Comparison of ENCODE assay signal across 9 cellular contexts in genomic region chr7:82234457-82235049, GRCh38.
DNase-seq lines count a peak whose midpoint lies in the region; ATAC-seq, FAIRE-seq and TF ChIP-seq lines count a peak whose summit lies in the region.
"Had no signal": no experiment of that assay in that cellular context is flagged by ENCODE, and none has a peak within 500 bp of the region (broad histone marks: within the 10 kb centered on the region; RNA-seq: fewer than 3 reads in every experiment).

No MANE protein-coding gene starts in this region.

- TF ChIP-seq POLR2A in H54 (IDR thresholded peaks at IDR 0.05; ENCODE audit: low read depth, low read length): no peak

- TF ChIP-seq CTCF in AG09309 (IDR thresholded peaks at IDR 0.05; ENCODE audit: control insufficient read depth, insufficient read depth, low read depth, low read length, missing control alignments) (peak; percentile 45), brain microvascular endothelial cell (IDR thresholded peaks at IDR 0.05; ENCODE audit: low read depth, low read length, missing control alignments) (peak; percentile 42)

- H3K27ac ChIP-seq in brain microvascular endothelial cell (no peak overlapping the region), mesenchymal stem cell (ENCODE audit: low read length, poor library complexity, severe bottlenecking) (no peak overlapping the region), substantia nigra (ENCODE audit: low read depth, low read length, poor library complexity, severe bottlenecking) (no peak overlapping the region)
- H3K27ac ChIP-seq: epithelial cell of prostate had no signal

- H2AK5ac ChIP-seq in mesenchymal stem cell (ENCODE audit: low read length, severe bottlenecking): no peak overlapping the region

- no peak overlapping the region for H4K8ac ChIP-seq in mesenchymal stem cell (ENCODE audit: low read length)

- no peak overlapping the region for H2AFZ ChIP-seq in mesenchymal stem cell (ENCODE audit: low read depth, low read length)

- no peak overlapping the region for H3K18ac ChIP-seq in mesenchymal stem cell (ENCODE audit: low read depth in 1 of 2, low read length in 2 of 2)

- DNase-seq in AG09309 (ENCODE audit: low read depth): peak; percentile 11
- no peak for DNase-seq in H54 (ENCODE audit: insufficient read length, low spot score)
- DNase-seq in NCI-H446 treated with DMSO at 0.1 percent for 48 hours (lab: John Stamatoyannopoulos, UW): peak; percentile 39
- DNase-seq in brain microvascular endothelial cell: no peak
- peak; percentile 61 for DNase-seq in mesenchymal stem cell
- DNase-seq in substantia nigra (lab: John Stamatoyannopoulos, UW): no peak
- no peak for DNase-seq in T1000 (lab: John Stamatoyannopoulos, UW)

- no peak overlapping the region for H2BK5ac ChIP-seq in mesenchymal stem cell (ENCODE audit: low read depth, low read length, poor library complexity, severe bottlenecking)

- no peak overlapping the region for H3K4me2 ChIP-seq in mesenchymal stem cell (ENCODE audit: low read length, poor library complexity, severe bottlenecking)

- H3K9ac ChIP-seq in mesenchymal stem cell (ENCODE audit: low read length): peak overlapping the region; percentile 17

- FAIRE-seq in H54 (lab: Jason Lieb, UNC): peak; percentile 45

- WGBS in mesenchymal stem cell: 0% methylated on average over 1 of the region's 4 CpGs

- H3K27me3 ChIP-seq in brain microvascular endothelial cell (replicated peaks) (no peaks in the 10 kb centered on the region), mesenchymal stem cell (ENCODE audit: control insufficient read depth in 1 of 2, insufficient read depth in 1 of 2, low read length in 2 of 2) (no peaks in the 10 kb centered on the region)

- no peak overlapping the region for H2BK15ac ChIP-seq in mesenchymal stem cell (ENCODE audit: low read depth, poor library complexity, severe bottlenecking)

- no peaks in the 10 kb centered on the region for H3K4me1 ChIP-seq in mesenchymal stem cell (ENCODE audit: control insufficient read depth, insufficient read depth, low read depth, low read length)

- H3K23ac ChIP-seq in mesenchymal stem cell (ENCODE audit: low read length in 2 of 2): no peak overlapping the region

- H2BK120ac ChIP-seq in mesenchymal stem cell (ENCODE audit: low read depth, low read length): no peak overlapping the region

- no peak overlapping the region for H2BK12ac ChIP-seq in mesenchymal stem cell (ENCODE audit: low read length in 2 of 2)

- no peak for ATAC-seq in GM18498 (IDR thresholded peaks at IDR 0.05; ENCODE audit: unreplicated experiment)

- H3K4me3 ChIP-seq in AG09309 (ENCODE audit: control insufficient read depth, low read depth, low read length) (no peak overlapping the region), brain microvascular endothelial cell (ENCODE audit: low read depth, low read length) (no peak overlapping the region), mesenchymal stem cell (ENCODE audit: insufficient read depth in 1 of 2, low read depth in 1 of 2, low read length in 2 of 2) (no peak overlapping the region)

- H3K14ac ChIP-seq in mesenchymal stem cell (ENCODE audit: low read length in 2 of 2): no peak overlapping the region

- no peaks in the 10 kb centered on the region for H3K36me3 ChIP-seq in brain microvascular endothelial cell (replicated peaks)
- no peaks in the 10 kb centered on the region for H3K36me3 ChIP-seq in mesenchymal stem cell (ENCODE audit: control insufficient read depth in 1 of 2, insufficient read depth in 2 of 2, low read depth in 1 of 2, low read length in 2 of 2)

- no peaks in the 10 kb centered on the region for H3K9me3 ChIP-seq in mesenchymal stem cell (ENCODE audit: control insufficient read depth, low read length)

- no peak overlapping the region for H4K91ac ChIP-seq in mesenchymal stem cell (ENCODE audit: low read length)

- no peaks in the 10 kb centered on the region for H3K79me1 ChIP-seq in mesenchymal stem cell (replicated peaks; ENCODE audit: low read length, poor library complexity, severe bottlenecking)

- in situ Hi-C loops in brain microvascular endothelial cell (cut with HindIII; ENCODE audit: low pct_ligation_motif_present, low sequenced_read_pairs): no loop called here

- no peak overlapping the region for H3K4ac ChIP-seq in mesenchymal stem cell (ENCODE audit: low read depth in 1 of 2, low read length in 2 of 2)

Comparison
In these comparisons a context has a peak if more than half of its experiments do, and no peak if none do; other contexts are left out.
1. DNase-seq: peak in AG09309 (single experiment), NCI-H446 treated with DMSO at 0.1 percent for 48 hours (single experiment) and mesenchymal stem cell (single experiment); none in H54 (single experiment), brain microvascular endothelial cell (single experiment), substantia nigra (0 of 49) and T1000 (single experiment).